Comparison of ENCODE assay signal across 14 cellular contexts in genomic region chr2:163011035-163011434, GRCh38.
A peak's percentile ranks its signal among the peaks of the same experiment; 100 is the strongest.
DNase-seq lines count a peak whose midpoint lies in the region; ATAC-seq lines count a peak whose summit lies in the region.
"Had no signal": no experiment of that assay in that cellular context is flagged by ENCODE, and none has a peak within 500 bp of the region (broad histone marks: within the 10 kb centered on the region; RNA-seq: fewer than 3 reads in every experiment).

No MANE protein-coding gene starts in this region.

- DNase-seq in DMS153 (lab: John Stamatoyannopoulos, UW) (peak; percentile 92), NCI-H1092 treated with DMSO at 0.1 percent for 48 hours (lab: John Stamatoyannopoulos, UW) (peak; percentile 93), NCI-H2081 treated with DMSO at 0.1 percent for 48 hours (lab: John Stamatoyannopoulos, UW) (peak; percentile 90), NCI-H345 treated with DMSO at 0.1 percent for 48 hours (lab: John Stamatoyannopoulos, UW; ENCODE audit: unreplicated experiment) (peak; percentile 94), cortex of kidney (lab: John Stamatoyannopoulos, UW) (no peak), putamen (ENCODE audit: low spot score) (no peak)
- DNase-seq: AML-193, DND-41, GOT3, NCI-H146, NCI-H226 had no signal

- no peak for ATAC-seq in HG02840 (IDR thresholded peaks at IDR 0.05; ENCODE audit: low FRiP score, unreplicated experiment)
- ATAC-seq in HG03439 (IDR thresholded peaks at IDR 0.05; ENCODE audit: unreplicated experiment): no peak
- ATAC-seq: Panc1 had no signal

Comparison
In these comparisons a context has a peak if more than half of its experiments do, and no peak if none do; other contexts are left out.
1. DNase-seq: peak in DMS153 (single experiment), NCI-H1092 treated with DMSO at 0.1 percent for 48 hours (single experiment), NCI-H2081 treated with DMSO at 0.1 percent for 48 hours (single experiment) and NCI-H345 treated with DMSO at 0.1 percent for 48 hours (single experiment); none in cortex of kidney (single experiment) and putamen (single experiment).